Comparison of ENCODE assay signal across 1 cellular context in genomic region chr5:80270543-80270942, GRCh38.
TF ChIP-seq lines count a peak whose summit lies in the region.
"Not testable (repeated sequence)": the region's sequence is repeated elsewhere in the genome, so short reads cannot be mapped to it uniquely, and the experiment has no call there.

No MANE protein-coding gene starts in this region.

TF ChIP-seq in K562, 482 proteins besides CTCF, POLR2A, EP300 and RAD21:
- TF ChIP-seq KDM1A (IDR thresholded peaks at IDR 0.05) (peak; percentile 35 to 62; a peak in 3 of 4 replicates), SMARCE1 (IDR thresholded peaks at IDR 0.05) (peak; percentile 44; the same call in 1 of the 2 replicates), JUN (IDR thresholded peaks at IDR 0.05; ENCODE audit: borderline replicate concordance, low read depth, low read length) (0 out of 2 replicates have a peak, but pooled peaks have one; percentile 33), ZNF766 (CRISPR knock-in tag; conservative IDR thresholded peaks at IDR 0.05) (peak; percentile 99), FOSL1 (tag; conservative IDR thresholded peaks at IDR 0.05) (peak; percentile 77), ATF3 (IDR thresholded peaks at IDR 0.05) (peak; percentile 88), RCOR1 (IDR thresholded peaks at IDR 0.05; ENCODE audit: borderline replicate concordance in 1 of 2, low read depth in 2 of 2, low read length in 2 of 2) (0 out of 4 replicates have a peak, but pooled peaks of 1 of the 2 experiments have one; percentile 36), DPF2 (IDR thresholded peaks at IDR 0.05) (0 out of 2 replicates have a peak, but pooled peaks have one; percentile 15), ATF7 (IDR thresholded peaks at IDR 0.05) (peak; percentile 38; the same call in 1 of the 2 replicates), ADNP (tag; IDR thresholded peaks at IDR 0.05) (peak; percentile 88), JUND (IDR thresholded peaks at IDR 0.05; ENCODE audit: borderline replicate concordance, low read depth, low read length) (peak; percentile 73), JUND (tag; IDR thresholded peaks at IDR 0.05; ENCODE audit: borderline replicate concordance, low read depth, low read length) (peak; percentile 85; the same call in 2 of the 3 replicates)
- TF ChIP-seq JUN (CRISPR knock-in tag; IDR thresholded peaks at IDR 0.05; ENCODE audit: borderline replicate concordance); ATF3 (CRISPR knock-in tag; conservative IDR thresholded peaks at IDR 0.05): not testable (repeated sequence)
